1 cellular context compared by ENCODE assay signal in the genomic region with DNA sequence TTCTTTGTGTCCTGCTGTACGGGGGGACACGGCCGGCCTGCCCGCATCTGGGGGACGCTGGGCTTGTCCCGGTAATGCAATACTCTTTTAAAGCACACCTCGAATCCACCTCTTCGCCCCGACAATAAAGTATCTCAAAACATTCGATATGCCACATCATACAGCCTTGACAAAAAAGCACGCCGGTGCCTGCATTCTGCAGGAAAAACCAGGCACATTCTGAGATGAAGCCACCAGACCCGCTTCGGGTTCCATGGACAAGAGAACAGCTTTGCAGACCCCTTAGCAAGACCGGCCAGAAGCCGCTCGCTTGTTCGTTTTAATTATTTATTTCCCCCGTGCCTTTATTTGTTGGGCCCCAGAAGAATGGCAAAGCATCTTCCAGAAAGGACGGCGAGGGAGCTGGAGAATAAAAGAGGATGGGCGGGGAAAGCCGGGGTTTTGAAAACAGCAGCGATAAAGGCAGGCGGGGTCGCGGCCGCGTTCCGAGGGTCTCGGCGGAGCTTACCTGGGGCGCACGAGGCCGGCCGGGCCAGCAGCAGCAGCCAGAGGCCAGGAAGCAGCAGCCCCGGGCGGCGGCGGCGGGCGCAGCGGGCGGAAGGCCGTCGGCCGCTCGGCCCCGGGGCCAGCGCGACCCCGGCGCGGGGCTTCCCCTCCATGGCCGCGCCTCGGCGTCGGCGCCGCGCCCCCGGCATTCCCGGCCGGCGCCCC.
TF ChIP-seq lines count a peak whose summit lies in the region.

No MANE protein-coding gene starts in this region.

TF ChIP-seq in K562, 482 proteins besides CTCF, POLR2A, EP300 and RAD21 (continues in another document):
- no peak for TF ChIP-seq ZBED1 (IDR thresholded peaks at IDR 0.05)
- TF ChIP-seq CBX8 (IDR thresholded peaks at IDR 0.05; ENCODE audit: borderline replicate concordance, extremely low read depth, low read depth, low read length, poor library complexity, severe bottlenecking) = peak; percentile 88
- TF ChIP-seq HNRNPUL1 (IDR thresholded peaks at IDR 0.05; ENCODE audit: low read length) = no peak
- TF ChIP-seq, protein P1, sequence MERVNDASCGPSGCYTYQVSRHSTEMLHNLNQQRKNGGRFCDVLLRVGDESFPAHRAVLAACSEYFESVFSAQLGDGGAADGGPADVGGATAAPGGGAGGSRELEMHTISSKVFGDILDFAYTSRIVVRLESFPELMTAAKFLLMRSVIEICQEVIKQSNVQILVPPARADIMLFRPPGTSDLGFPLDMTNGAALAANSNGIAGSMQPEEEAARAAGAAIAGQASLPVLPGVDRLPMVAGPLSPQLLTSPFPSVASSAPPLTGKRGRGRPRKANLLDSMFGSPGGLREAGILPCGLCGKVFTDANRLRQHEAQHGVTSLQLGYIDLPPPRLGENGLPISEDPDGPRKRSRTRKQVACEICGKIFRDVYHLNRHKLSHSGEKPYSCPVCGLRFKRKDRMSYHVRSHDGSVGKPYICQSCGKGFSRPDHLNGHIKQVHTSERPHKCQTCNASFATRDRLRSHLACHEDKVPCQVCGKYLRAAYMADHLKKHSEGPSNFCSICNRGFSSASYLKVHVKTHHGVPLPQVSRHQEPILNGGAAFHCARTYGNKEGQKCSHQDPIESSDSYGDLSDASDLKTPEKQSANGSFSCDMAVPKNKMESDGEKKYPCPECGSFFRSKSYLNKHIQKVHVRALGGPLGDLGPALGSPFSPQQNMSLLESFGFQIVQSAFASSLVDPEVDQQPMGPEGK (CRISPR knock-in tag; IDR thresholded peaks at IDR 0.05; ENCODE audit: borderline replicate concordance) = no peak
- no peak for TF ChIP-seq ZNF146 (CRISPR knock-in tag; IDR thresholded peaks at IDR 0.05; ENCODE audit: unreplicated experiment)
- peak; percentile 39; the same call in 1 of the 2 replicates for TF ChIP-seq PHF8 (IDR thresholded peaks at IDR 0.05; ENCODE audit: borderline replicate concordance, low read length)
- 0 out of 2 replicates have a peak, but pooled peaks have one; percentile 9 for TF ChIP-seq ZBTB33 (CRISPR knock-in tag; IDR thresholded peaks at IDR 0.05)
- TF ChIP-seq, protein P2, sequence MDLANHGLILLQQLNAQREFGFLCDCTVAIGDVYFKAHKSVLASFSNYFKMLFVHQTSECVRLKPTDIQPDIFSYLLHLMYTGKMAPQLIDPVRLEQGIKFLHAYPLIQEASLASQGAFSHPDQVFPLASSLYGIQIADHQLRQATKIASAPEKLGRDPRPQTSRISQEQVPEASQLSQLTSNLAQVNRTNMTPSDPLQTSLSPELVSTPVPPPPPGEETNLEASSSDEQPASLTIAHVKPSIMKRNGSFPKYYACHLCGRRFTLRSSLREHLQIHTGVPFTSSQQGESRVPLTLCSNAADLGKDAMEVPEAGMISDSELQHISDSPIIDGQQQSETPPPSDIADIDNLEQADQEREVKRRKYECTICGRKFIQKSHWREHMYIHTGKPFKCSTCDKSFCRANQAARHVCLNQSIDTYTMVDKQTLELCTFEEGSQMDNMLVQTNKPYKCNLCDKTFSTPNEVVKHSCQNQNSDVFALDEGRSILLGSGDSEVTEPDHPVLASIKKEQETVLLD (IDR thresholded peaks at IDR 0.05) = no peak
- no peak for TF ChIP-seq GTF3C2 (IDR thresholded peaks at IDR 0.05; ENCODE audit: borderline replicate concordance, extremely low read depth, insufficient read length)
- TF ChIP-seq, protein P3, sequence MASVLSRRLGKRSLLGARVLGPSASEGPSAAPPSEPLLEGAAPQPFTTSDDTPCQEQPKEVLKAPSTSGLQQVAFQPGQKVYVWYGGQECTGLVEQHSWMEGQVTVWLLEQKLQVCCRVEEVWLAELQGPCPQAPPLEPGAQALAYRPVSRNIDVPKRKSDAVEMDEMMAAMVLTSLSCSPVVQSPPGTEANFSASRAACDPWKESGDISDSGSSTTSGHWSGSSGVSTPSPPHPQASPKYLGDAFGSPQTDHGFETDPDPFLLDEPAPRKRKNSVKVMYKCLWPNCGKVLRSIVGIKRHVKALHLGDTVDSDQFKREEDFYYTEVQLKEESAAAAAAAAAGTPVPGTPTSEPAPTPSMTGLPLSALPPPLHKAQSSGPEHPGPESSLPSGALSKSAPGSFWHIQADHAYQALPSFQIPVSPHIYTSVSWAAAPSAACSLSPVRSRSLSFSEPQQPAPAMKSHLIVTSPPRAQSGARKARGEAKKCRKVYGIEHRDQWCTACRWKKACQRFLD (CRISPR knock-in tag; IDR thresholded peaks at IDR 0.05) = no peak
- peak; percentile 94; the same call in 1 of the 2 replicates for TF ChIP-seq EZH2 (IDR thresholded peaks at IDR 0.05; ENCODE audit: borderline replicate concordance, low read depth, low read length)
- TF ChIP-seq, protein P4, sequence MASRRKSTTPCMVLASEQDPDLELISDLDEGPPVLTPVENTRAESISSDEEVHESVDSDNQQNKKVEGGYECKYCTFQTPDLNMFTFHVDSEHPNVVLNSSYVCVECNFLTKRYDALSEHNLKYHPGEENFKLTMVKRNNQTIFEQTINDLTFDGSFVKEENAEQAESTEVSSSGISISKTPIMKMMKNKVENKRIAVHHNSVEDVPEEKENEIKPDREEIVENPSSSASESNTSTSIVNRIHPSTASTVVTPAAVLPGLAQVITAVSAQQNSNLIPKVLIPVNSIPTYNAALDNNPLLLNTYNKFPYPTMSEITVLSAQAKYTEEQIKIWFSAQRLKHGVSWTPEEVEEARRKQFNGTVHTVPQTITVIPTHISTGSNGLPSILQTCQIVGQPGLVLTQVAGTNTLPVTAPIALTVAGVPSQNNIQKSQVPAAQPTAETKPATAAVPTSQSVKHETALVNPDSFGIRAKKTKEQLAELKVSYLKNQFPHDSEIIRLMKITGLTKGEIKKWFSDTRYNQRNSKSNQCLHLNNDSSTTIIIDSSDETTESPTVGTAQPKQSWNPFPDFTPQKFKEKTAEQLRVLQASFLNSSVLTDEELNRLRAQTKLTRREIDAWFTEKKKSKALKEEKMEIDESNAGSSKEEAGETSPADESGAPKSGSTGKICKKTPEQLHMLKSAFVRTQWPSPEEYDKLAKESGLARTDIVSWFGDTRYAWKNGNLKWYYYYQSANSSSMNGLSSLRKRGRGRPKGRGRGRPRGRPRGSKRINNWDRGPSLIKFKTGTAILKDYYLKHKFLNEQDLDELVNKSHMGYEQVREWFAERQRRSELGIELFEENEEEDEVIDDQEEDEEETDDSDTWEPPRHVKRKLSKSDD (conservative IDR thresholded peaks at IDR 0.05; ENCODE audit: low read length) = no peak
- peak; percentile 35 for TF ChIP-seq KDM5B (IDR thresholded peaks at IDR 0.05; ENCODE audit: insufficient replicate concordance, low read depth, low read length)
- TF ChIP-seq CHD1 (IDR thresholded peaks at IDR 0.05; ENCODE audit: low read length) = peak; percentile 65
- no peak for TF ChIP-seq NCOA4 (IDR thresholded peaks at IDR 0.05; ENCODE audit: partially characterized antibody)
- TF ChIP-seq YY1 (IDR thresholded peaks at IDR 0.05; ENCODE audit: borderline replicate concordance in 1 of 3, control insufficient read depth in 1 of 3, extremely low read depth in 1 of 3, insufficient read depth in 3 of 3, insufficient read length in 1 of 3, insufficient replicate concordance in 2 of 3, low read depth in 1 of 3, low read length in 2 of 3) = no peak
- TF ChIP-seq, protein P5, sequence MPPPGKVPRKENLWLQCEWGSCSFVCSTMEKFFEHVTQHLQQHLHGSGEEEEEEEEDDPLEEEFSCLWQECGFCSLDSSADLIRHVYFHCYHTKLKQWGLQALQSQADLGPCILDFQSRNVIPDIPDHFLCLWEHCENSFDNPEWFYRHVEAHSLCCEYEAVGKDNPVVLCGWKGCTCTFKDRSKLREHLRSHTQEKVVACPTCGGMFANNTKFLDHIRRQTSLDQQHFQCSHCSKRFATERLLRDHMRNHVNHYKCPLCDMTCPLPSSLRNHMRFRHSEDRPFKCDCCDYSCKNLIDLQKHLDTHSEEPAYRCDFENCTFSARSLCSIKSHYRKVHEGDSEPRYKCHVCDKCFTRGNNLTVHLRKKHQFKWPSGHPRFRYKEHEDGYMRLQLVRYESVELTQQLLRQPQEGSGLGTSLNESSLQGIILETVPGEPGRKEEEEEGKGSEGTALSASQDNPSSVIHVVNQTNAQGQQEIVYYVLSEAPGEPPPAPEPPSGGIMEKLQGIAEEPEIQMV (tag; conservative IDR thresholded peaks at IDR 0.05; ENCODE audit: low read depth) = no peak
- TF ChIP-seq RNF2 (IDR thresholded peaks at IDR 0.05) = 0 out of 2 replicates have a peak, but pooled peaks have one; percentile 22
- TF ChIP-seq, protein P6, sequence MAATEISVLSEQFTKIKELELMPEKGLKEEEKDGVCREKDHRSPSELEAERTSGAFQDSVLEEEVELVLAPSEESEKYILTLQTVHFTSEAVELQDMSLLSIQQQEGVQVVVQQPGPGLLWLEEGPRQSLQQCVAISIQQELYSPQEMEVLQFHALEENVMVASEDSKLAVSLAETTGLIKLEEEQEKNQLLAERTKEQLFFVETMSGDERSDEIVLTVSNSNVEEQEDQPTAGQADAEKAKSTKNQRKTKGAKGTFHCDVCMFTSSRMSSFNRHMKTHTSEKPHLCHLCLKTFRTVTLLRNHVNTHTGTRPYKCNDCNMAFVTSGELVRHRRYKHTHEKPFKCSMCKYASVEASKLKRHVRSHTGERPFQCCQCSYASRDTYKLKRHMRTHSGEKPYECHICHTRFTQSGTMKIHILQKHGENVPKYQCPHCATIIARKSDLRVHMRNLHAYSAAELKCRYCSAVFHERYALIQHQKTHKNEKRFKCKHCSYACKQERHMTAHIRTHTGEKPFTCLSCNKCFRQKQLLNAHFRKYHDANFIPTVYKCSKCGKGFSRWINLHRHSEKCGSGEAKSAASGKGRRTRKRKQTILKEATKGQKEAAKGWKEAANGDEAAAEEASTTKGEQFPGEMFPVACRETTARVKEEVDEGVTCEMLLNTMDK (IDR thresholded peaks at IDR 0.05; ENCODE audit: borderline replicate concordance, insufficient read depth, low read depth, low read length, poor library complexity, severe bottlenecking) = no peak
- TF ChIP-seq, protein P7, sequence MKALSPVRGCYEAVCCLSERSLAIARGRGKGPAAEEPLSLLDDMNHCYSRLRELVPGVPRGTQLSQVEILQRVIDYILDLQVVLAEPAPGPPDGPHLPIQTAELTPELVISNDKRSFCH (CRISPR knock-in tag; IDR thresholded peaks at IDR 0.05) = no peak
- TF ChIP-seq, protein P7 (tag; IDR thresholded peaks at IDR 0.05) = no peak
- TF ChIP-seq HDAC3 (IDR thresholded peaks at IDR 0.05; ENCODE audit: borderline replicate concordance, partially characterized antibody) = no peak
- TF ChIP-seq SMARCC2 (IDR thresholded peaks at IDR 0.05; ENCODE audit: low read depth) = no peak
- no peak for TF ChIP-seq ZNF133 (CRISPR knock-in tag; IDR thresholded peaks at IDR 0.05)
- peak; percentile 98 for TF ChIP-seq CBX2 (IDR thresholded peaks at IDR 0.05; ENCODE audit: insufficient read depth, low read length, poor library complexity, severe bottlenecking)
